Comparison of ENCODE assay signal across 23 cellular contexts in genomic region chr2:212416126-212416525, GRCh38.
A peak's percentile ranks its signal among the peaks of the same experiment; 100 is the strongest.
DNase-seq lines count a peak whose midpoint lies in the region; ATAC-seq, FAIRE-seq and TF ChIP-seq lines count a peak whose summit lies in the region.
"Had no signal": no experiment of that assay in that cellular context is flagged by ENCODE, and none has a peak within 500 bp of the region (broad histone marks: within the 10 kb centered on the region; RNA-seq: fewer than 3 reads in every experiment).

No MANE protein-coding gene starts in this region.

- no peak for ATAC-seq in upper lobe of right lung
- no peak for ATAC-seq in GM21381 (IDR thresholded peaks at IDR 0.05; ENCODE audit: unreplicated experiment)
- ATAC-seq: HepG2 had no signal

- no peak for TF ChIP-seq CTCF in Loucy (conservative IDR thresholded peaks at IDR 0.05; ENCODE audit: low read length)
- no peak for TF ChIP-seq CTCF in upper lobe of right lung (IDR thresholded peaks at IDR 0.05)

- no peak overlapping the region for H3K4me2 ChIP-seq in Loucy (ENCODE audit: low read depth, low read length, poor library complexity, severe bottlenecking)
- H3K4me2 ChIP-seq: BLaER1 had no signal

- H3K4me1 ChIP-seq in Loucy (ENCODE audit: insufficient read depth, low read length, poor library complexity, severe bottlenecking): no peaks in the 10 kb centered on the region
- H3K4me1 ChIP-seq in upper lobe of right lung: no peaks in the 10 kb centered on the region
- H3K4me1 ChIP-seq in small intestine (ENCODE audit: control insufficient read depth in 2 of 2, insufficient read depth in 1 of 2, low read depth in 1 of 2, low read length in 1 of 2): no peaks in the 10 kb centered on the region
- H3K4me1 ChIP-seq: BLaER1 had no signal

- H3K4me3 ChIP-seq in Loucy (ENCODE audit: low read length, poor library complexity, severe bottlenecking): no peak overlapping the region
- no peak overlapping the region for H3K4me3 ChIP-seq in upper lobe of right lung
- H3K4me3 ChIP-seq in small intestine (ENCODE audit: low read depth in 1 of 2, low read length in 2 of 2): no peak overlapping the region
- H3K4me3 ChIP-seq: BLaER1 had no signal

- 71 to 79% (median 76%) methylated on average over 2 of the region's 2 CpGs for WGBS in small intestine, 3 donors

- H3K27ac ChIP-seq in upper lobe of right lung (no peak overlapping the region), small intestine (ENCODE audit: low read depth in 1 of 2, low read length in 1 of 2) (no peak overlapping the region)
- H3K27ac ChIP-seq: BLaER1 had no signal

- H3K9me3 ChIP-seq in Loucy (ENCODE audit: insufficient read depth, low read depth, low read length) (no peaks in the 10 kb centered on the region; the same call in 1 of the 2 replicates), upper lobe of right lung (no peaks in the 10 kb centered on the region), small intestine (ENCODE audit: control insufficient read depth, low read depth) (no peaks in the 10 kb centered on the region)
- H3K9me3 ChIP-seq: BLaER1 had no signal

- no peaks in the 10 kb centered on the region for H3F3A ChIP-seq in Loucy (ENCODE audit: low read depth)

- FAIRE-seq in small intestine (lab: Jason Lieb, UNC): no peak
- FAIRE-seq: GM12891, GM18507, H1, HepG2 had no signal

- DNase-seq in foreskin melanocyte (peak; percentile 42), midbrain (lab: John Stamatoyannopoulos, UW) (peak; percentile 74), superior temporal gyrus (ENCODE audit: extremely low spot score) (peak; percentile 89), upper lobe of right lung (no peak), small intestine (no peak)
- DNase-seq: CD4-positive, alpha-beta memory T cell; DMS53; KG1; MV-4-11; NCI-H187; NCI-H2107; NCI-H2227 treated with DMSO at 0.1 percent for 48 hours; NCI-H510A treated with DMSO at 0.1 percent for 48 hours; NCI-H774; OCI-M1; SHP77 had no signal

- H3K9ac ChIP-seq in Loucy (ENCODE audit: low read depth, low read length, poor library complexity, severe bottlenecking): no peak overlapping the region
- H3K9ac ChIP-seq: BLaER1 had no signal

- H3K79me2 ChIP-seq in Loucy (ENCODE audit: insufficient read depth, low read length): no peaks in the 10 kb centered on the region

- intact Hi-C loops in upper lobe of right lung (cut with DNase I): no loop called here

- no peaks in the 10 kb centered on the region for H4K20me1 ChIP-seq in Loucy (ENCODE audit: insufficient read depth, low read length, poor library complexity, severe bottlenecking)
- H4K20me1 ChIP-seq: BLaER1 had no signal

- no peaks in the 10 kb centered on the region for H3K9me2 ChIP-seq in Loucy (replicated peaks; ENCODE audit: low read depth, low read length)

- peak overlapping the region; percentile 56; the same call in 1 of the 2 replicates for H2AFZ ChIP-seq in Loucy (ENCODE audit: low read length)

- no peaks in the 10 kb centered on the region for H3K27me3 ChIP-seq in Loucy (ENCODE audit: insufficient read depth, low read length, poor library complexity, severe bottlenecking)
- no peaks in the 10 kb centered on the region for H3K27me3 ChIP-seq in upper lobe of right lung
- H3K27me3 ChIP-seq in small intestine (ENCODE audit: control insufficient read depth in 2 of 2, insufficient read depth in 2 of 2, low read length in 2 of 2): no peaks in the 10 kb centered on the region
- H3K27me3 ChIP-seq: BLaER1 had no signal

- H3K36me3 ChIP-seq in Loucy (ENCODE audit: insufficient read depth, low read length) (no peaks in the 10 kb centered on the region), upper lobe of right lung (no peaks in the 10 kb centered on the region), small intestine (ENCODE audit: control insufficient read depth in 2 of 2, insufficient read depth in 2 of 2, low read length in 2 of 2) (no peaks in the 10 kb centered on the region)
- H3K36me3 ChIP-seq: BLaER1 had no signal

Comparison
In these comparisons a context has a peak if more than half of its experiments do, and no peak if none do; other contexts are left out.
1. DNase-seq: peak in foreskin melanocyte (single experiment), midbrain (single experiment) and superior temporal gyrus (single experiment); none in upper lobe of right lung (single experiment) and small intestine (single experiment).